Comparison of ENCODE assay signal across 32 cellular contexts in genomic region chr7:25632616-25633015, GRCh38.
"Had no signal": no experiment of that assay in that cellular context is flagged by ENCODE, and none has a peak within 500 bp of the region (broad histone marks: within the 10 kb centered on the region; RNA-seq: fewer than 3 reads in every experiment).

No MANE protein-coding gene starts in this region.

- H3K36me3 Mint-ChIP-seq: activated naive CD4-positive, alpha-beta T cell treated with anti-CD3 and anti-CD28 coated beads, Interleukin-2, amount 10 ng/mL, durations not matched to agents 7 days and 5 days; activated naive CD8-positive, alpha-beta T cell; brain; WTC11 had no signal

- H3K4me2 ChIP-seq: KMS-11 had no signal

- H3K4me1 Mint-ChIP-seq: activated CD4-positive, alpha-beta T cell treated with anti-CD3 and anti-CD28 coated beads for 36 hours; activated CD4-positive, alpha-beta T cell treated with anti-CD3 and anti-CD28 coated beads, Interleukin-2, amount 10 ng/mL, durations not matched to agents 7 days and 5 days; activated naive CD4-positive, alpha-beta T cell treated with anti-CD3 and anti-CD28 coated beads, Interleukin-2, amount 10 ng/mL, durations not matched to agents 7 days and 5 days; activated naive CD8-positive, alpha-beta T cell treated with anti-CD3 and anti-CD28 coated beads, Interleukin-2, amount 50 U/mL, for 24 hours had no signal

- H3K27ac Mint-ChIP-seq: activated CD4-positive, alpha-beta T cell treated with anti-CD3 and anti-CD28 coated beads for 36 hours; activated CD4-positive, alpha-beta T cell treated with anti-CD3 and anti-CD28 coated beads, Interleukin-2, amount 10 ng/mL, durations not matched to agents 7 days and 5 days; activated naive CD4-positive, alpha-beta T cell treated with anti-CD3 and anti-CD28 coated beads, Interleukin-2, amount 10 ng/mL, durations not matched to agents 7 days and 5 days; activated naive CD8-positive, alpha-beta T cell; activated naive CD8-positive, alpha-beta T cell treated with anti-CD3 and anti-CD28 coated beads, Interleukin-2, amount 50 U/mL, for 24 hours; activated T-helper 1 cell treated with anti-CD3 and anti-CD28 coated beads, Interleukin-12 subunit alpha, Interleukin-12 subunit beta, Interleukin-2, Interleukin-4 antibody, amounts not matched to agents 30 ng/mL and 10 ng/mL and 1 ng/mL, durations not matched to agents 14 hours and 24 hours and 36 hours; brain; T-helper 1 cell treated with Interleukin-12 subunit alpha and Interleukin-12 subunit beta and Interleukin-4 antibody, amounts not matched to agents 30 μg/mL and 1 μg/mL, for 36 hours; T-helper 2 cell treated with Interferon-gamma antibody and Interleukin-4, amounts not matched to agents 5 μg/mL and 100 μg/mL, for 36 hours; WTC11 had no signal

- DNase-seq: activated CD4-positive, alpha-beta T cell treated with anti-CD3 and anti-CD28 coated beads for 36 hours; activated CD4-positive, alpha-beta T cell treated with anti-CD3 and anti-CD28 coated beads, Interleukin-2, amount 10 ng/mL, durations not matched to agents 7 days and 5 days; activated CD4-positive, alpha-beta T cell treated with anti-CD3 and anti-CD28 coated beads, Interleukin-2, amount 50 U/mL, for 48 hours; activated CD8-positive, alpha-beta memory T cell treated with anti-CD3 and anti-CD28 coated beads, Interleukin-2, amount 50 U/mL, for 4 hours; activated naive CD4-positive, alpha-beta T cell treated with anti-CD3 and anti-CD28 coated beads, Interleukin-2, amount 10 ng/mL, durations not matched to agents 7 days and 5 days; activated naive CD8-positive, alpha-beta T cell treated with anti-CD3 and anti-CD28 coated beads, Interleukin-2, amount 50 U/mL, for 24 hours; activated T-cell treated with anti-CD3 and anti-CD28 coated beads for 4 hours; activated T-cell treated with anti-CD3 and anti-CD28 coated beads, Interleukin-2, amount 50 U/mL, for 4 hours; anterior cingulate cortex; caudate nucleus; cerebellar nuclear complex; MM.1S; MV-4-11; NCI-H1092; NCI-H146; NCI-H187; NCI-H2029 treated with DMSO at 0.1 percent for 48 hours; NCI-H2107; NCI-H226; NCI-H446 treated with DMSO at 0.1 percent for 48 hours; NCI-H82; RPMI8226; SHP77 treated with DMSO at 0.1 percent for 48 hours had no signal

- H3K27me3 Mint-ChIP-seq: activated naive CD4-positive, alpha-beta T cell treated with anti-CD3 and anti-CD28 coated beads, Interleukin-2, amount 10 ng/mL, durations not matched to agents 7 days and 5 days; activated naive CD8-positive, alpha-beta T cell; activated naive CD8-positive, alpha-beta T cell treated with anti-CD3 and anti-CD28 coated beads, Interleukin-2, amount 50 U/mL, for 24 hours had no signal

- ATAC-seq: activated CD4-positive, alpha-beta T cell treated with anti-CD3 and anti-CD28 coated beads for 36 hours; activated CD4-positive, CD25-positive, alpha-beta regulatory T cell treated with anti-CD3 and anti-CD28 coated beads, Interleukin-2, amount 50 U/mL, for 24 hours; activated naive CD8-positive, alpha-beta T cell treated with anti-CD3 and anti-CD28 coated beads, Interleukin-2, amount 50 U/mL, for 24 hours; activated T-cell treated with anti-CD3 and anti-CD28 coated beads, Interleukin-2, amount 50 U/mL, for 4 hours; Panc1; WTC11 had no signal

- H3K27ac ChIP-seq: KMS-11 had no signal

- H3K4me3 Mint-ChIP-seq: activated CD4-positive, alpha-beta T cell treated with anti-CD3 and anti-CD28 coated beads for 36 hours; activated CD4-positive, alpha-beta T cell treated with anti-CD3 and anti-CD28 coated beads, Interleukin-2, amount 10 ng/mL, durations not matched to agents 7 days and 5 days; activated naive CD4-positive, alpha-beta T cell treated with anti-CD3 and anti-CD28 coated beads, Interleukin-2, amount 10 ng/mL, durations not matched to agents 7 days and 5 days; activated naive CD8-positive, alpha-beta T cell; activated naive CD8-positive, alpha-beta T cell treated with anti-CD3 and anti-CD28 coated beads, Interleukin-2, amount 50 U/mL, for 24 hours; activated T-cell treated with anti-CD3 and anti-CD28 coated beads, Interleukin-2, amount 50 U/mL, for 4 hours; activated T-helper 1 cell treated with anti-CD3 and anti-CD28 coated beads, Interleukin-12 subunit alpha, Interleukin-12 subunit beta, Interleukin-2, Interleukin-4 antibody, amounts not matched to agents 30 ng/mL and 10 ng/mL and 1 ng/mL, durations not matched to agents 14 hours and 24 hours and 36 hours; brain; T-helper 1 cell treated with Interleukin-12 subunit alpha and Interleukin-12 subunit beta and Interleukin-4 antibody, amounts not matched to agents 30 μg/mL and 1 μg/mL, for 36 hours; T-helper 2 cell treated with Interferon-gamma antibody and Interleukin-4, amounts not matched to agents 5 μg/mL and 100 μg/mL, for 36 hours; WTC11 had no signal

- H3K9me3 Mint-ChIP-seq: activated CD4-positive, alpha-beta T cell treated with anti-CD3 and anti-CD28 coated beads, Interleukin-2, amount 10 ng/mL, durations not matched to agents 7 days and 5 days; activated naive CD4-positive, alpha-beta T cell treated with anti-CD3 and anti-CD28 coated beads, Interleukin-2, amount 10 ng/mL, durations not matched to agents 7 days and 5 days; activated naive CD8-positive, alpha-beta T cell treated with anti-CD3 and anti-CD28 coated beads, Interleukin-2, amount 50 U/mL, for 24 hours; activated T-cell treated with anti-CD3 and anti-CD28 coated beads, Interleukin-2, amount 50 U/mL, for 4 hours; activated T-helper 1 cell treated with anti-CD3 and anti-CD28 coated beads, Interleukin-12 subunit alpha, Interleukin-12 subunit beta, Interleukin-2, Interleukin-4 antibody, amounts not matched to agents 30 ng/mL and 10 ng/mL and 1 ng/mL, durations not matched to agents 14 hours and 24 hours and 36 hours; T-helper 1 cell treated with Interleukin-12 subunit alpha and Interleukin-12 subunit beta and Interleukin-4 antibody, amounts not matched to agents 30 μg/mL and 1 μg/mL, for 36 hours; T-helper 2 cell treated with Interferon-gamma antibody and Interleukin-4, amounts not matched to agents 5 μg/mL and 100 μg/mL, for 36 hours; WTC11 had no signal

- H3K9ac ChIP-seq: KMS-11 had no signal
